ENCODE assay signal across 17 cellular contexts in the genomic region with DNA sequence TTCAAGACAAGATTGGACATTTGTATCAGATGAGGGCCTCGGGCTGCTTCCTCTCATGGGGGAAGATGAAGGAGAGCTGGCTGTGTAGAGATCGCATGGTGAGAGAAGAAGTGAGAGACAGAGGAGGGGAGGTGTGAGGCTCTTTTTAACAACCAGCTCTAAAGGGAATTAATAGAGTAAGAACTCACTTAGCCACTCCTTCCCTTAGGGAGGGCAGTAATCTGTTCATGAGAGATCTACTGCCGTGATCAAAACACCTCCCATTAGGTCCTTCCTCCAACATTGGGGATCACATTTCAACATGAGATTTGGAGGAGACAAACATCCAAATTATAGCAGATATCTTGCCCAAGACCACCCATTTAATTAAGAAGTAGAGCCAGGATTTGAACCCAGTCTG.
DNase-seq lines count a peak whose midpoint lies in the region; FAIRE-seq and TF ChIP-seq lines count a peak whose summit lies in the region.
"Had no signal": no experiment of that assay in that cellular context is flagged by ENCODE, and none has a peak within 500 bp of the region (broad histone marks: within the 10 kb centered on the region; RNA-seq: fewer than 3 reads in every experiment).

No MANE protein-coding gene starts in this region.

- TF ChIP-seq EP300 in H1 (IDR thresholded peaks at IDR 0.05; ENCODE audit: borderline replicate concordance in 1 of 2, low read depth in 2 of 2, low read length in 2 of 2): no peak

- H3K79me1 ChIP-seq in H1 (ENCODE audit: low read depth, low read length): no peaks in the 10 kb centered on the region

- H3K23me2 ChIP-seq in H1 (ENCODE audit: low read depth, low read length): no peaks in the 10 kb centered on the region

- peaks cover 24% of the 10 kb centered on the region for H3K4me1 ChIP-seq in HUES48 (ENCODE audit: control insufficient read depth, insufficient read depth, low read length)
- peaks cover 0 to 2% (median 0%) of the 10 kb centered on the region in 4 experiments; a peak in 1 of 7 replicates for H3K4me1 ChIP-seq in H1 (replicated peaks in 1 of 4; ENCODE audit: control insufficient read depth in 3 of 4, insufficient read depth in 4 of 4, low read length in 3 of 4)
- H3K4me1 ChIP-seq in iPS-20b (ENCODE audit: insufficient read depth, low read length): peaks cover 11% of the 10 kb centered on the region
- H3K4me1 ChIP-seq: BE2C, Caco-2 had no signal

- no peak overlapping the region for H2BK20ac ChIP-seq in H1 (ENCODE audit: low read length)

- H2BK12ac ChIP-seq in H1 (ENCODE audit: low read depth, low read length): no peak overlapping the region

- POLR2A ChIA-PET in H1 (lab: Charles Lee; ENCODE audit: partially characterized antibody): no interaction called here

- no peak overlapping the region for H3K4ac ChIP-seq in H1 (replicated peaks; ENCODE audit: insufficient read length, low read depth, low read length)

- no peak overlapping the region for H2AK5ac ChIP-seq in H1 (ENCODE audit: low read depth, low read length)

- no peaks in the 10 kb centered on the region for H3K79me2 ChIP-seq in H1 (ENCODE audit: control insufficient read depth in 1 of 2, insufficient read depth in 2 of 2, low read length in 2 of 2)

- H4K91ac ChIP-seq in H1 (replicated peaks; ENCODE audit: insufficient read length, low read length): no peak overlapping the region

- no peak overlapping the region for H3K14ac ChIP-seq in H1 (ENCODE audit: insufficient read length)

- H3K9me3 ChIP-seq in HUES48 (ENCODE audit: control insufficient read depth, insufficient read depth, low read length): no peaks in the 10 kb centered on the region
- no peaks in the 10 kb centered on the region for H3K9me3 ChIP-seq in H1 (ENCODE audit: insufficient read depth in 2 of 2, low read depth in 1 of 2, low read length in 1 of 2)
- no peaks in the 10 kb centered on the region for H3K9me3 ChIP-seq in iPS-20b (ENCODE audit: insufficient read depth, low read depth, low read length)
- H3K9me3 ChIP-seq: BE2C, Caco-2 had no signal

- no peak overlapping the region for H2AFZ ChIP-seq in H1 (ENCODE audit: low read length)

- FAIRE-seq in H1 (lab: Jason Lieb, UNC): peak; percentile 79
- FAIRE-seq: A204.1, D721Med, H54 had no signal

- H3K27me3 ChIP-seq in HUES48 (ENCODE audit: control insufficient read depth, insufficient read depth, low read length): no peaks in the 10 kb centered on the region
- no peaks in the 10 kb centered on the region for H3K27me3 ChIP-seq in H1 (replicated peaks in 1 of 4; ENCODE audit: control insufficient read depth in 3 of 4, extremely low read depth in 1 of 4, insufficient read depth in 3 of 4, low read length in 3 of 4)
- no peaks in the 10 kb centered on the region for H3K27me3 ChIP-seq in iPS-20b (ENCODE audit: insufficient read depth, low read length)
- H3K27me3 ChIP-seq: BE2C had no signal

- H3K9ac ChIP-seq in HUES48 (ENCODE audit: low read depth, low read length) (no peak overlapping the region), H1 (replicated peaks in 1 of 4; ENCODE audit: extremely low read depth in 1 of 4, low read depth in 3 of 4, low read length in 3 of 4) (no peak overlapping the region), iPS-20b (ENCODE audit: low read depth, low read length) (no peak overlapping the region)
- H3K9ac ChIP-seq: KMS-11 had no signal

- no peak overlapping the region for H3K56ac ChIP-seq in H1 (replicated peaks; ENCODE audit: insufficient read length, low read depth, low read length)

- H3K36me3 ChIP-seq in HUES48 (ENCODE audit: control insufficient read depth, insufficient read depth, low read length) (no peaks in the 10 kb centered on the region), H1 (ENCODE audit: control insufficient read depth in 2 of 4, insufficient read depth in 4 of 4, low read length in 3 of 4) (no peaks in the 10 kb centered on the region), iPS-20b (ENCODE audit: insufficient read depth, low read depth, low read length) (no peaks in the 10 kb centered on the region)
- H3K36me3 ChIP-seq: BE2C had no signal

- H2BK15ac ChIP-seq in H1 (ENCODE audit: low read length): no peak overlapping the region

- no peaks in the 10 kb centered on the region for H4K20me1 ChIP-seq in H1 (replicated peaks in 1 of 2; ENCODE audit: control insufficient read depth in 1 of 2, insufficient read depth in 2 of 2, low read length in 2 of 2)

- no peak overlapping the region for H2BK120ac ChIP-seq in H1 (replicated peaks; ENCODE audit: low read depth, low read length)

- H3K23ac ChIP-seq in H1 (ENCODE audit: insufficient read length): no peak overlapping the region

- no peak overlapping the region for H4K5ac ChIP-seq in H1 (ENCODE audit: insufficient read length, low read depth, low read length)

- no peak for TF ChIP-seq POLR2A in H1 (IDR thresholded peaks at IDR 0.05; ENCODE audit: control extremely low read depth in 1 of 2, low read depth in 2 of 2, low read length in 2 of 2)

- H3K4me2 ChIP-seq in H1 (ENCODE audit: insufficient read depth in 1 of 2, low read depth in 2 of 2, low read length in 2 of 2): no peak overlapping the region
- H3K4me2 ChIP-seq: KMS-11 had no signal

- H3K27ac ChIP-seq in HUES48 (ENCODE audit: low read depth, low read length): peak overlapping the region; percentile 68
- H3K27ac ChIP-seq in H1 (ENCODE audit: low read depth, low read length): no peak overlapping the region
- H3K27ac ChIP-seq in iPS-20b (ENCODE audit: low read length): no peak overlapping the region
- H3K27ac ChIP-seq: KMS-11 had no signal

- 76% methylated on average over 3 of the region's 3 CpGs; no CpG with 5 or more reads in 1 of the 2 experiments for WGBS in H1 (ENCODE audit: extremely low coverage in 1 of 2, insufficient coverage in 1 of 2, insufficient read length in 1 of 2, insufficient replicate concordance in 2 of 2, low coverage in 1 of 2, low lambda C conversion rate in 2 of 2, missing lambda C conversion rate in 1 of 2), 2 experiments

- intact Hi-C loops in posterior vena cava (cut with DNase I): loop anchor here in 1 of 2 donors (5.0 kb wide), 1 partner anchor 1471 kb away; no protein-coding TSS in a partner anchor

- TF ChIP-seq CTCF in H1 (IDR thresholded peaks at IDR 0.05; ENCODE audit: control extremely low read depth in 1 of 3, insufficient read depth in 1 of 3, low read depth in 1 of 3, low read length in 3 of 3): no peak

- no peak for TF ChIP-seq RAD21 in H1 (IDR thresholded peaks at IDR 0.05 in 1 of 2, conservative IDR thresholded peaks at IDR 0.05 in 1 of 2; ENCODE audit: low read depth in 2 of 2, low read length in 2 of 2)

- H3K4me3 ChIP-seq in HUES48 (ENCODE audit: low read depth, low read length) (no peak overlapping the region; the same call in 1 of the 2 replicates), H1 (ENCODE audit: extremely low read depth in 1 of 4, insufficient read depth in 2 of 4, low read depth in 3 of 4, low read length in 4 of 4) (no peak overlapping the region), iPS-20b (ENCODE audit: low read length) (peak overlapping the region; percentile 30; the same call in 1 of the 2 replicates)

- CTCF ChIA-PET in H1 (lab: Charles Lee; ENCODE audit: partially characterized antibody): interaction anchor here (0.7 kb wide), 1 partner anchor 23 kb away, joined by 4 read pairs; no protein-coding TSS in a partner anchor

- DNase-seq in H1 (ENCODE audit: low read depth in 1 of 2, low spot score in 2 of 2) (no peak), posterior vena cava (ENCODE audit: low spot score) (no peak), NCI-H2171 treated with DMSO at 0.1 percent for 48 hours (lab: John Stamatoyannopoulos, UW) (no peak), kidney tubule cell (ENCODE audit: low spot score) (no peak)
- DNase-seq: ACHN; BE2C; C1 segment of cervical spinal cord; Caco-2; CD4-positive, CD25-positive, alpha-beta regulatory T cell; CD8-positive, alpha-beta memory T cell; GDM1 had no signal

- H4K8ac ChIP-seq in H1 (ENCODE audit: extremely low read depth, insufficient read depth, low read length): no peak overlapping the region

- H2BK5ac ChIP-seq in H1 (ENCODE audit: low read depth, low read length): no peak overlapping the region

- H3K18ac ChIP-seq in H1 (ENCODE audit: extremely low read depth, low read length): no peak overlapping the region

TF ChIP-seq in H1, 55 proteins besides CTCF, POLR2A, EP300 and RAD21:
- TF ChIP-seq GTF2F1 (IDR thresholded peaks at IDR 0.05; ENCODE audit: borderline replicate concordance, low read depth, low read length) (no peak), KDM1A (IDR thresholded peaks at IDR 0.05; ENCODE audit: borderline replicate concordance, low read length) (no peak), SIX5 (IDR thresholded peaks at IDR 0.05; ENCODE audit: low read depth, low read length) (no peak), TAF1 (IDR thresholded peaks at IDR 0.05; ENCODE audit: low read depth, low read length) (no peak), TEAD4 (IDR thresholded peaks at IDR 0.05; ENCODE audit: low read depth, low read length) (no peak), YY1 (IDR thresholded peaks at IDR 0.05; ENCODE audit: low read depth, low read length) (no peak), TCF12 (IDR thresholded peaks at IDR 0.05; ENCODE audit: low read depth, low read length) (no peak)
- TF ChIP-seq, protein P1, sequence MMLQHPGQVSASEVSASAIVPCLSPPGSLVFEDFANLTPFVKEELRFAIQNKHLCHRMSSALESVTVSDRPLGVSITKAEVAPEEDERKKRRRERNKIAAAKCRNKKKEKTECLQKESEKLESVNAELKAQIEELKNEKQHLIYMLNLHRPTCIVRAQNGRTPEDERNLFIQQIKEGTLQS (IDR thresholded peaks at IDR 0.05; ENCODE audit: insufficient read depth, low read depth, low read length): no peak
- TF ChIP-seq, protein P2, sequence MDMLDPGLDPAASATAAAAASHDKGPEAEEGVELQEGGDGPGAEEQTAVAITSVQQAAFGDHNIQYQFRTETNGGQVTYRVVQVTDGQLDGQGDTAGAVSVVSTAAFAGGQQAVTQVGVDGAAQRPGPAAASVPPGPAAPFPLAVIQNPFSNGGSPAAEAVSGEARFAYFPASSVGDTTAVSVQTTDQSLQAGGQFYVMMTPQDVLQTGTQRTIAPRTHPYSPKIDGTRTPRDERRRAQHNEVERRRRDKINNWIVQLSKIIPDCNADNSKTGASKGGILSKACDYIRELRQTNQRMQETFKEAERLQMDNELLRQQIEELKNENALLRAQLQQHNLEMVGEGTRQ (IDR thresholded peaks at IDR 0.05; ENCODE audit: low read length): no peak
